8 cellular contexts compared by ENCODE assay signal in the genomic region with DNA sequence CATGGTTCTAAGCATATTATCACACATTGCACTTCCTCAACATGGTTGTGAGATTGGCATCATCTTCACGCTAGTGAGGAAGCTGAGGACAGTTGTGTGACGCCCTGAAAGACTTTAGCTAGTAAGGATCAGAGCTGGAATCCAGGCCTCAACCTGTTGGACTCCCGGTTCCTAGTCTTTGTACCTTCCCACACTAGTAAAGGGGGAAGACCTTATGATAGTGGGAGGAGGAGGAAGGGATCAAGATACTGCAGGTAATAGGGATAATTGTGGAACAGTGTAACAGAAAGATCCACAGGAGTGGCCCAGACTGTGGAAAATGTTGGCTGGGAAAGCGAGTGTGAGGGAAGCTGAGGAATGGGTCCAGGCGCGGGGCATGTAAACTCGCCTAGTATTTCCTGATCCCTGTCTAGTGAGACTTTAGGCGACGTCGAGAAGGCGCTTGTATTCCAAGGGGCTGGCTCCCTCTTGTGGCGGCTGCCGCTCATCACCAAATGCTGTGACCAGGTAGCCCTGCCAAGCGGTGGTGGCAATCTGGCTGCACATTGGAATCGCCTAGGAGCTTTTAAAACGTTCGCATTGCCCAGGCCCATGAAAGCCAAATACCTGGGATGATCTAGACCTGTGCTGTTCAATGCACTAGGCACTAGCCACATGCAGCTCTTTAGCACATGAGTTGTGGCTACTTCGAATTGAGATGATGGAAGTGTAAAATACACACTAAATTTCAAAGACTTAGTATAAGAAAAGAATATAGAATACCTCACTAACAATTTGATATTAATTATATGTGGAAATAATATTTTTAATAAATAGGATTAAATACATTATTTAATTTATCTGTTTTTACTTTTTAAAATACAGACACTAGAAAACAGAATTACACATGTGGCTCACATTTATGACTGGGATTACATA. TPM values are rescaled to one million over a fixed set of nuclear protein-coding genes. Genes with fewer than 3 reads are reported as not detected.
DNase-seq lines count a peak whose midpoint lies in the region; ATAC-seq, FAIRE-seq and TF ChIP-seq lines count a peak whose summit lies in the region.

No MANE protein-coding gene starts in this region.

- TF ChIP-seq EP300 in neural cell (conservative IDR thresholded peaks at IDR 0.05; ENCODE audit: poor library complexity, severe bottlenecking): no peak

- no peaks in the 10 kb centered on the region for H4K20me1 ChIP-seq in neural cell (ENCODE audit: insufficient read depth)

- H3K4me1 ChIP-seq in NT2/D1 (ENCODE audit: insufficient read depth, insufficient read length) (no peaks in the 10 kb centered on the region), testis (no peaks in the 10 kb centered on the region)

- H3K9me2 ChIP-seq in neural cell (ENCODE audit: insufficient read depth, low read length): no peaks in the 10 kb centered on the region

- DNase-seq in DMS114 treated with DMSO at 0.1 percent for 48 hours (lab: John Stamatoyannopoulos, UW; ENCODE audit: unreplicated experiment) (peak; percentile 35), HTR-8/SVneo (ENCODE audit: insufficient read length, low spot score) (peak; percentile 67), NT2/D1 (ENCODE audit: low read depth, low spot score) (peak; percentile 68), activated T-cell treated with anti-CD3 and anti-CD28 coated beads for 48 hours (ENCODE audit: low read depth) (peak; percentile 56), fibroblast of peridontal ligament (ENCODE audit: extremely low read depth) (peak; percentile 58), testis (peak; percentile 89)

- no peak overlapping the region for H3K4me2 ChIP-seq in neural cell (ENCODE audit: low read length)

- H3K36me3 ChIP-seq in NT2/D1 (ENCODE audit: insufficient read depth, insufficient read length, low read length) (no peaks in the 10 kb centered on the region), neural cell (ENCODE audit: insufficient read depth, low read length) (no peaks in the 10 kb centered on the region), testis (ENCODE audit: low read depth, missing control alignments) (no peaks in the 10 kb centered on the region)

- peak; percentile 69 for FAIRE-seq in HTR-8/SVneo (lab: Jason Lieb, UNC)

- H2AFZ ChIP-seq in neural cell (ENCODE audit: low read depth, low read length): no peak overlapping the region

- H3K4me3 ChIP-seq in NT2/D1 (ENCODE audit: insufficient read length, low read depth) (no peak overlapping the region), neural cell (ENCODE audit: low read length) (no peak overlapping the region), testis (peak overlapping the region in 1 of 2 donors; percentile 26)

- intact Hi-C loops in testis (cut with DNase I; ENCODE audit: low total_unique reads): no loop called here

- 16 to 17% methylated on average over 16 to 18 of the region's 18 CpGs for WGBS in testis, 2 donors

- H3F3A ChIP-seq in neural cell (ENCODE audit: insufficient read depth, low read length, poor library complexity, severe bottlenecking): no peaks in the 10 kb centered on the region

- H3K9me3 ChIP-seq in NT2/D1 (ENCODE audit: insufficient read depth, low read length) (no peaks in the 10 kb centered on the region), neural cell (ENCODE audit: low read length) (no peaks in the 10 kb centered on the region), testis (no peaks in the 10 kb centered on the region)

- H3K27me3 ChIP-seq in NT2/D1 (ENCODE audit: insufficient read depth, insufficient read length) (peaks cover 9% of the 10 kb centered on the region), neural cell (ENCODE audit: insufficient read depth, low read depth, low read length) (no peaks in the 10 kb centered on the region), testis (no peaks in the 10 kb centered on the region)

- no peak for TF ChIP-seq POLR2A in testis (IDR thresholded peaks at IDR 0.05)

- H3K27ac ChIP-seq in neural cell (ENCODE audit: low read length) (no peak overlapping the region), testis (no peak overlapping the region)

- TF ChIP-seq CTCF in neural cell (IDR thresholded peaks at IDR 0.05; ENCODE audit: poor library complexity, severe bottlenecking) (peak; percentile 91), testis (IDR thresholded peaks at IDR 0.05) (peak; percentile 33 to 75 (median 74))

- no peak overlapping the region for H3K9ac ChIP-seq in NT2/D1 (ENCODE audit: insufficient read length, low read depth)
- no peak overlapping the region for H3K9ac ChIP-seq in neural cell (ENCODE audit: low read length)

- H3K79me2 ChIP-seq in neural cell (replicated peaks; ENCODE audit: insufficient read depth, low read length): no peaks in the 10 kb centered on the region

- ATAC-seq in GM21447 (IDR thresholded peaks at IDR 0.05; ENCODE audit: unreplicated experiment): peak; percentile 97

- peak; percentile 93 for TF ChIP-seq RAD21 in neural cell (conservative IDR thresholded peaks at IDR 0.05)

TF ChIP-seq in neural cell, 6 proteins besides CTCF, POLR2A, EP300 and RAD21:
- TF ChIP-seq SMC3 (conservative IDR thresholded peaks at IDR 0.05; ENCODE audit: poor library complexity) (peak; percentile 95), MXI1 (conservative IDR thresholded peaks at IDR 0.05; ENCODE audit: poor library complexity, severe bottlenecking) (no peak)
TF ChIP-seq in neural cell: peak in this region for 1.

RNA-seq across cellular contexts. Expression of gene CLDN18, which starts 38.8 kb away (rescaled TPM):
- polyA plus RNA-seq in neural cell: not detected in 2 replicates
- not detected in 2 replicates for polyA minus RNA-seq in neural cell
- 1 to 10 TPM; 1.7 to 3.1 TPM for total RNA-seq in testis
- polyA plus RNA-seq in testis (ENCODE audit: insufficient read depth, low read depth, low replicate concordance): 2.6 TPM

Comparison
In these comparisons a context has a peak if more than half of its experiments do, and no peak if none do; other contexts are left out.
1. DNase-seq: peak in every context shown above with its lines; median percentile 89 in testis; 68 in NT2/D1; 67 in HTR-8/SVneo; 58 in fibroblast of peridontal ligament; 56 in activated T-cell treated with anti-CD3 and anti-CD28 coated beads for 48 hours; 35 in DMS114 treated with DMSO at 0.1 percent for 48 hours.